19 cellular contexts compared by ENCODE assay signal in genomic region chr14:24465369-24465768, GRCh38. TPM values are rescaled to one million over a fixed set of nuclear protein-coding genes. Genes with fewer than 3 reads are reported as not detected.
DNase-seq lines count a peak whose midpoint lies in the region; ATAC-seq and TF ChIP-seq lines count a peak whose summit lies in the region.
"Had no signal": no experiment of that assay in that cellular context is flagged by ENCODE, and none has a peak within 500 bp of the region (broad histone marks: within the 10 kb centered on the region; RNA-seq: fewer than 3 reads in every experiment).

No MANE protein-coding gene starts in this region.

- DNase-seq in activated naive CD4-positive, alpha-beta T cell treated with anti-CD3 and anti-CD28 coated beads for 36 hours = peak; percentile 53
- no peak for DNase-seq in activated naive CD4-positive, alpha-beta T cell treated with Interleukin-2 at 50 U/mL for 16 hours
- DNase-seq in CD8-positive, alpha-beta T cell = no peak
- DNase-seq in naive thymus-derived CD4-positive, alpha-beta T cell = peak in 4 of 9 donors; percentile 8 to 45 (median 24)
- DNase-seq in SK-N-DZ (ENCODE audit: low spot score) = no peak
- DNase-seq: BE2C; CD4-positive, CD25-positive, alpha-beta regulatory T cell; H7; HFFc6; NCI-H1417 treated with DMSO at 0.1 percent for 48 hours; NCI-H187 treated with DMSO at 0.1 percent for 48 hours; NCI-H226; NCI-H524; PC-9; SIG-M5 had no signal

- ATAC-seq in CD8-positive, alpha-beta T cell = no peak
- no peak for ATAC-seq in naive thymus-derived CD4-positive, alpha-beta T cell
- no peak for ATAC-seq in GM19023 (IDR thresholded peaks at IDR 0.05; ENCODE audit: unreplicated experiment)

- H3K36me3 Mint-ChIP-seq in activated naive CD4-positive, alpha-beta T cell treated with anti-CD3 and anti-CD28 coated beads for 36 hours (ENCODE audit: low read depth) = no peaks in the 10 kb centered on the region
- no peaks in the 10 kb centered on the region for H3K36me3 Mint-ChIP-seq in CD8-positive, alpha-beta T cell
- peaks cover 0 to 17% (median 6%) of the 10 kb centered on the region in 5 donors for H3K36me3 Mint-ChIP-seq in naive thymus-derived CD4-positive, alpha-beta T cell

- no peaks in the 10 kb centered on the region for H4K20me1 ChIP-seq in OCI-LY1 (ENCODE audit: insufficient read depth, low read length)

- no peaks in the 10 kb centered on the region for H3F3A ChIP-seq in OCI-LY1 (ENCODE audit: insufficient read depth, low read length)

- POLR2A ChIA-PET in CD8-positive, alpha-beta T cell (lab: Charles Lee) = no interaction called here
- POLR2A ChIA-PET in naive thymus-derived CD4-positive, alpha-beta T cell (lab: Charles Lee) = interaction anchor here (0.6 to 1.4 kb wide), 2 partner anchors 11 to 15 kb away, joined by 3 read pairs; no protein-coding TSS in a partner anchor

- no peaks in the 10 kb centered on the region for H3K36me3 ChIP-seq in CD8-positive, alpha-beta T cell (ENCODE audit: insufficient read depth, low read length)
- H3K36me3 ChIP-seq in OCI-LY1 (ENCODE audit: insufficient read depth, low read length) = no peaks in the 10 kb centered on the region
- no peaks in the 10 kb centered on the region for H3K36me3 ChIP-seq in naive thymus-derived CD4-positive, alpha-beta T cell (ENCODE audit: control insufficient read depth in 2 of 3, insufficient read depth in 3 of 3, low read length in 3 of 3)
- H3K36me3 ChIP-seq: BE2C had no signal

- H3K4me3 Mint-ChIP-seq in activated naive CD4-positive, alpha-beta T cell treated with anti-CD3 and anti-CD28 coated beads for 36 hours = no peak overlapping the region
- H3K4me3 Mint-ChIP-seq in CD8-positive, alpha-beta T cell = no peak overlapping the region
- peak overlapping the region in 7 of 10 donors; percentile 26 to 66 (median 47) for H3K4me3 Mint-ChIP-seq in naive thymus-derived CD4-positive, alpha-beta T cell
- H3K4me3 Mint-ChIP-seq: HFFc6 had no signal

- no peak overlapping the region for H3K9ac ChIP-seq in OCI-LY1 (ENCODE audit: low read length)

- no peak overlapping the region for H2AFZ ChIP-seq in OCI-LY1 (ENCODE audit: low read length)
- H2AFZ ChIP-seq: PC-9 had no signal

- H3K9me2 ChIP-seq in OCI-LY1 (ENCODE audit: low read depth, low read length) = no peaks in the 10 kb centered on the region

- CTCF ChIA-PET in activated naive CD4-positive, alpha-beta T cell treated with anti-CD3 and anti-CD28 coated beads for 36 hours (lab: Charles Lee) = interaction anchor here (0.6 to 1.9 kb wide), 3 partner anchors 17 to 374 kb away, joined by 3 to 8 read pairs (median 7); no protein-coding TSS in a partner anchor
- CTCF ChIA-PET in CD8-positive, alpha-beta T cell (lab: Charles Lee) = no interaction called here
- CTCF ChIA-PET in naive thymus-derived CD4-positive, alpha-beta T cell (lab: Charles Lee) = no interaction called here

- peaks cover 23% of the 10 kb centered on the region for H3K4me1 ChIP-seq in CD8-positive, alpha-beta T cell (ENCODE audit: insufficient read depth, low read length)
- H3K4me1 ChIP-seq in OCI-LY1 (ENCODE audit: insufficient read depth, low read length, severe bottlenecking) = peaks cover 30% of the 10 kb centered on the region
- H3K4me1 ChIP-seq in naive thymus-derived CD4-positive, alpha-beta T cell (ENCODE audit: control insufficient read depth in 2 of 2, insufficient read depth in 2 of 2, low read length in 2 of 2) = peaks cover 22 to 23% of the 10 kb centered on the region in 2 donors
- H3K4me1 ChIP-seq: BE2C had no signal

- H3K27ac Mint-ChIP-seq in activated naive CD4-positive, alpha-beta T cell treated with anti-CD3 and anti-CD28 coated beads for 36 hours = peak overlapping the region; percentile 16
- H3K27ac Mint-ChIP-seq in CD8-positive, alpha-beta T cell = peak overlapping the region; percentile 6
- peak overlapping the region in 5 of 9 donors; percentile 2 to 87 (median 73) for H3K27ac Mint-ChIP-seq in naive thymus-derived CD4-positive, alpha-beta T cell
- H3K27ac Mint-ChIP-seq: HFFc6 had no signal

- H3K4me1 Mint-ChIP-seq in activated naive CD4-positive, alpha-beta T cell treated with anti-CD3 and anti-CD28 coated beads for 36 hours (ENCODE audit: low read depth) = peaks cover 39% of the 10 kb centered on the region
- peaks cover 18% of the 10 kb centered on the region for H3K4me1 Mint-ChIP-seq in CD8-positive, alpha-beta T cell (ENCODE audit: low read depth)
- peaks cover 9 to 57% (median 32%) of the 10 kb centered on the region in 7 donors for H3K4me1 Mint-ChIP-seq in naive thymus-derived CD4-positive, alpha-beta T cell

- no peak overlapping the region for H3K4me3 ChIP-seq in CD8-positive, alpha-beta T cell (ENCODE audit: low read depth, low read length)
- no peak overlapping the region for H3K4me3 ChIP-seq in OCI-LY1 (ENCODE audit: low read depth, low read length, poor library complexity, severe bottlenecking)
- H3K4me3 ChIP-seq in naive thymus-derived CD4-positive, alpha-beta T cell (ENCODE audit: low read length) = no peak overlapping the region
- H3K4me3 ChIP-seq: PC-9 had no signal

- no peak for TF ChIP-seq CTCF in CD8-positive, alpha-beta T cell (IDR thresholded peaks at IDR 0.05)
- TF ChIP-seq CTCF in OCI-LY1 (IDR thresholded peaks at IDR 0.05; ENCODE audit: low read length) = no peak

- no peak overlapping the region for H3K4me2 ChIP-seq in OCI-LY1 (ENCODE audit: low read length)
- H3K4me2 ChIP-seq: PC-9 had no signal

- no peak overlapping the region for H3K27ac ChIP-seq in CD8-positive, alpha-beta T cell (ENCODE audit: low read depth, low read length)
- H3K27ac ChIP-seq in OCI-LY1 (ENCODE audit: low read depth, low read length, poor library complexity, severe bottlenecking) = peak overlapping the region; percentile 92
- H3K27ac ChIP-seq in naive thymus-derived CD4-positive, alpha-beta T cell (ENCODE audit: low read depth, low read length) = no peak overlapping the region
- H3K27ac ChIP-seq: PC-9, RWPE1 had no signal

- H3K9me3 ChIP-seq in CD8-positive, alpha-beta T cell (ENCODE audit: low read length) = no peaks in the 10 kb centered on the region
- no peaks in the 10 kb centered on the region for H3K9me3 ChIP-seq in OCI-LY1 (ENCODE audit: low read length)
- no peaks in the 10 kb centered on the region for H3K9me3 ChIP-seq in naive thymus-derived CD4-positive, alpha-beta T cell (ENCODE audit: control insufficient read depth in 2 of 3, low read length in 3 of 3)
- H3K9me3 ChIP-seq: BE2C had no signal

- H3K27me3 ChIP-seq in CD8-positive, alpha-beta T cell (ENCODE audit: insufficient read depth, low read length) = no peaks in the 10 kb centered on the region
- no peaks in the 10 kb centered on the region for H3K27me3 ChIP-seq in OCI-LY1 (ENCODE audit: insufficient read depth, low read length)
- no peaks in the 10 kb centered on the region for H3K27me3 ChIP-seq in naive thymus-derived CD4-positive, alpha-beta T cell (ENCODE audit: control insufficient read depth in 2 of 2, insufficient read depth in 2 of 2, low read length in 2 of 2)
- H3K27me3 ChIP-seq: BE2C had no signal

- intact Hi-C loops in activated naive CD4-positive, alpha-beta T cell treated with anti-CD3 and anti-CD28 coated beads for 36 hours (cut with micrococcal nuclease) = no loop called here
- intact Hi-C loops in CD8-positive, alpha-beta T cell (cut with DNase I, micrococcal nuclease) = no loop called here
- intact Hi-C loops in naive thymus-derived CD4-positive, alpha-beta T cell (cut with micrococcal nuclease) = loop anchor here in 1 of 2 donors (2.0 kb wide), 1 partner anchor 23 kb away; the partner anchor contains the start of gene SDR39U1

- H3K27me3 Mint-ChIP-seq in activated naive CD4-positive, alpha-beta T cell treated with anti-CD3 and anti-CD28 coated beads for 36 hours (ENCODE audit: low read depth) = no peaks in the 10 kb centered on the region
- H3K27me3 Mint-ChIP-seq in CD8-positive, alpha-beta T cell (ENCODE audit: low read depth) = peaks cover under 1% of the 10 kb centered on the region
- H3K27me3 Mint-ChIP-seq in naive thymus-derived CD4-positive, alpha-beta T cell = no peaks in the 10 kb centered on the region

- H3K9me3 Mint-ChIP-seq in activated naive CD4-positive, alpha-beta T cell treated with anti-CD3 and anti-CD28 coated beads for 36 hours = peaks cover under 1% of the 10 kb centered on the region
- peaks cover 2% of the 10 kb centered on the region for H3K9me3 Mint-ChIP-seq in CD8-positive, alpha-beta T cell
- H3K9me3 Mint-ChIP-seq in naive thymus-derived CD4-positive, alpha-beta T cell = peaks cover 0 to 10% (median 2%) of the 10 kb centered on the region in 11 donors
- H3K9me3 Mint-ChIP-seq: HFFc6 had no signal

- H3K79me2 ChIP-seq in OCI-LY1 (ENCODE audit: insufficient read depth, low read length) = no peaks in the 10 kb centered on the region

RNA-seq across cellular contexts. Expression of gene SDR39U1, which starts 22.8 kb away (rescaled TPM):
- total RNA-seq in activated naive CD4-positive, alpha-beta T cell treated with anti-CD3 and anti-CD28 coated beads for 36 hours = 10 to 100 TPM; 70.5 to 72.4 TPM
- 10 to 100 TPM; 75.0 to 84.4 TPM for total RNA-seq in CD8-positive, alpha-beta T cell
- total RNA-seq in naive thymus-derived CD4-positive, alpha-beta T cell = 100 to 1,000 TPM in 2 of 5 experiments, 10 to 100 TPM in 3; 64.7 to 137 (median 96.2) TPM
- 100 to 1,000 TPM in 1 of 2 donors, 10 to 100 TPM in 1; 91.8 to 104 TPM for polyA plus RNA-seq in naive thymus-derived CD4-positive, alpha-beta T cell
- 29.1 and 47.6 TPM in 2 replicates for polyA plus RNA-seq in SK-N-DZ (2014; cell fraction: cytosol; rRNA removed)
- 162 and 252 TPM in 2 replicates for polyA plus RNA-seq in SK-N-DZ (2014; cell fraction: nucleus; rRNA removed)

RNA-seq across cellular contexts. Expression of gene KHNYN, which starts 35.6 kb away (rescaled TPM):
- 10 to 100 TPM; 59.8 to 62.5 TPM for total RNA-seq in activated naive CD4-positive, alpha-beta T cell treated with anti-CD3 and anti-CD28 coated beads for 36 hours
- 100 to 1,000 TPM; 158 to 163 TPM for total RNA-seq in CD8-positive, alpha-beta T cell
- total RNA-seq in naive thymus-derived CD4-positive, alpha-beta T cell = 100 to 1,000 TPM in 4 of 5 experiments, 10 to 100 TPM in 1; 96.9 to 139 (median 129) TPM
- 10 to 100 TPM; 12.7 to 18.9 TPM for polyA plus RNA-seq in naive thymus-derived CD4-positive, alpha-beta T cell
- polyA plus RNA-seq in SK-N-DZ (2014; cell fraction: cytosol; rRNA removed) = 19.1 and 21.1 TPM in 2 replicates
- polyA plus RNA-seq in SK-N-DZ (2014; cell fraction: nucleus; rRNA removed) = 30.5 and 42.2 TPM in 2 replicates

RNA-seq across cellular contexts. Expression of gene CBLN3, which starts 35.9 kb away (rescaled TPM):
- 1 to 10 TPM; 7.7 to 8.6 TPM for total RNA-seq in activated naive CD4-positive, alpha-beta T cell treated with anti-CD3 and anti-CD28 coated beads for 36 hours
- 1 to 10 TPM; 1.1 to 1.6 TPM for total RNA-seq in CD8-positive, alpha-beta T cell
- total RNA-seq in naive thymus-derived CD4-positive, alpha-beta T cell = 10 to 100 TPM in 1 of 5 experiments, 1 to 10 TPM in 4; 2.0 to 13.9 (median 2.9) TPM
- polyA plus RNA-seq in naive thymus-derived CD4-positive, alpha-beta T cell = under 1 TPM in 1 of 2 donors, not detected in 1; 0.24 TPM
- polyA plus RNA-seq in SK-N-DZ (2014; cell fraction: cytosol; rRNA removed) = 0.08 and 0.56 TPM in 2 replicates
- polyA plus RNA-seq in SK-N-DZ (2014; cell fraction: nucleus; rRNA removed) = 0.14 and 0.76 TPM in 2 replicates

RNA-seq across cellular contexts. Expression of gene CMA1, which starts 42.7 kb away (rescaled TPM):
- total RNA-seq in activated naive CD4-positive, alpha-beta T cell treated with anti-CD3 and anti-CD28 coated beads for 36 hours = 1 to 10 TPM; 1.2 to 2.1 TPM
- total RNA-seq in CD8-positive, alpha-beta T cell = not detected
- under 1 TPM in 1 of 5 experiments, not detected in 4; 0.56 TPM for total RNA-seq in naive thymus-derived CD4-positive, alpha-beta T cell
- polyA plus RNA-seq in naive thymus-derived CD4-positive, alpha-beta T cell = not detected
- polyA plus RNA-seq in SK-N-DZ (2014; cell fraction: cytosol; rRNA removed) = not detected in 2 replicates
- not detected in 2 replicates for polyA plus RNA-seq in SK-N-DZ (2014; cell fraction: nucleus; rRNA removed)
- total RNA-seq: CD4-positive, CD25-positive, alpha-beta regulatory T cell; H7; HFFc6; MCF 10A; PC-9 had no signal
- polyA plus RNA-seq: CD4-positive, CD25-positive, alpha-beta regulatory T cell had no signal

Comparison
In these comparisons a context has a peak if more than half of its experiments do, and no peak if none do; other contexts are left out.
1. H3K27ac Mint-ChIP-seq: peak in every context shown above with its lines; median percentile 73 in naive thymus-derived CD4-positive, alpha-beta T cell; 16 in activated naive CD4-positive, alpha-beta T cell treated with anti-CD3 and anti-CD28 coated beads for 36 hours; 6 in CD8-positive, alpha-beta T cell.
2. H3K4me3 Mint-ChIP-seq: peak in naive thymus-derived CD4-positive, alpha-beta T cell (7 of 10); none in activated naive CD4-positive, alpha-beta T cell treated with anti-CD3 and anti-CD28 coated beads for 36 hours (single experiment) and CD8-positive, alpha-beta T cell (single experiment).